8 cellular contexts compared by ENCODE assay signal in genomic region chr19:42253245-42254082, GRCh38. TPM values are rescaled to one million over a fixed set of nuclear protein-coding genes. Genes with fewer than 3 reads are reported as not detected.
A peak's percentile ranks its signal among the peaks of the same experiment; 100 is the strongest.
DNase-seq lines count a peak whose midpoint lies in the region; ATAC-seq and TF ChIP-seq lines count a peak whose summit lies in the region.

No MANE protein-coding gene starts in this region.

- H3K27me3 ChIP-seq in CD4-positive, alpha-beta memory T cell (ENCODE audit: insufficient read depth, low read length) = no peaks in the 10 kb centered on the region
- H3K27me3 ChIP-seq in GM23338 (ENCODE audit: insufficient read depth) (peaks cover 17% of the 10 kb centered on the region), endodermal cell (ENCODE audit: control insufficient read depth, insufficient read depth, low read length, poor library complexity, severe bottlenecking) (no peaks in the 10 kb centered on the region), mononuclear cell (ENCODE audit: insufficient read depth, low read length) (no peaks in the 10 kb centered on the region)

- H3K4me3 Mint-ChIP-seq in CD4-positive, alpha-beta memory T cell = peak overlapping the region; percentile 90 to 97 (median 92)
- H3K4me3 Mint-ChIP-seq in GM23338 (peak overlapping the region; percentile 88), endodermal cell (peak overlapping the region; percentile 90)

- 0 to 1% methylated on average over 6 to 35 of the region's 71 CpGs for WGBS in endodermal cell (ENCODE audit: insufficient coverage in 1 of 2, insufficient read length in 1 of 2), 2 experiments

- H2AFZ ChIP-seq in GM23338 = no peak overlapping the region

- no peaks in the 10 kb centered on the region for H3K9me3 ChIP-seq in CD4-positive, alpha-beta memory T cell (ENCODE audit: control insufficient read depth in 1 of 2, low read length in 2 of 2)
- H3K9me3 ChIP-seq in endodermal cell (ENCODE audit: control insufficient read depth, low read length) = no peaks in the 10 kb centered on the region
- no peaks in the 10 kb centered on the region for H3K9me3 ChIP-seq in mononuclear cell (ENCODE audit: low read depth, low read length)

- intact Hi-C loops in CD4-positive, alpha-beta memory T cell (cut with micrococcal nuclease) = loop anchor here (1.0 to 2.0 kb wide), 2 partner anchors 30 to 49 kb away; partner anchors contain the start of genes PAFAH1B3 and PRR19

- no peaks in the 10 kb centered on the region for H3K9me3 Mint-ChIP-seq in CD4-positive, alpha-beta memory T cell
- H3K9me3 Mint-ChIP-seq in GM23338 = no peaks in the 10 kb centered on the region; the same call in 1 of the 3 replicates
- H3K9me3 Mint-ChIP-seq in endodermal cell = no peaks in the 10 kb centered on the region

- peak overlapping the region; percentile 96 for H3K4me2 ChIP-seq in GM23338

- H3K36me3 Mint-ChIP-seq in CD4-positive, alpha-beta memory T cell = peaks cover 0 to 17% of the 10 kb centered on the region in 2 donors
- H3K36me3 Mint-ChIP-seq in GM23338 (ENCODE audit: low read depth) (peaks cover 10% of the 10 kb centered on the region; the same call in 2 of the 3 replicates), endodermal cell (ENCODE audit: low read depth) (peaks cover 15% of the 10 kb centered on the region)

- H3F3A ChIP-seq in GM23338 (replicated peaks; ENCODE audit: low read depth) = peaks cover 17% of the 10 kb centered on the region

- H3K27me3 Mint-ChIP-seq in CD4-positive, alpha-beta memory T cell = peaks cover 3 to 4% of the 10 kb centered on the region in 2 donors
- H3K27me3 Mint-ChIP-seq in GM23338 (ENCODE audit: insufficient read depth, low read depth, poor library complexity) = peaks cover 38% of the 10 kb centered on the region
- no peaks in the 10 kb centered on the region for H3K27me3 Mint-ChIP-seq in endodermal cell (ENCODE audit: insufficient read depth)

- H3K4me1 ChIP-seq in CD4-positive, alpha-beta memory T cell (ENCODE audit: insufficient read depth, low read length) = peaks cover 35% of the 10 kb centered on the region
- H3K4me1 ChIP-seq in GM23338 (ENCODE audit: insufficient read depth) (peaks cover 27% of the 10 kb centered on the region), endodermal cell (ENCODE audit: control insufficient read depth, insufficient read depth, low read length) (no peaks in the 10 kb centered on the region), mononuclear cell (ENCODE audit: insufficient read depth, low read length) (peaks cover 39% of the 10 kb centered on the region)

- POLR2A ChIA-PET in CD4-positive, alpha-beta memory T cell (lab: Charles Lee; ENCODE audit: partially characterized antibody) = interaction anchor here (1.4 kb wide), 2 partner anchors 9 to 26 kb away, joined by 5 to 8 read pairs; no protein-coding TSS in a partner anchor

- peaks cover 38% of the 10 kb centered on the region for H3K79me2 ChIP-seq in GM23338 (replicated peaks; ENCODE audit: insufficient read depth)

- no peak for TF ChIP-seq CTCF in GM23338 (conservative IDR thresholded peaks at IDR 0.05; ENCODE audit: low read depth in 2 of 2)
- no peak for TF ChIP-seq CTCF in endodermal cell (conservative IDR thresholded peaks at IDR 0.05)

- peak overlapping the region in 1 of 2 donors; percentile 90 for H3K4me3 ChIP-seq in CD4-positive, alpha-beta memory T cell (ENCODE audit: low read length in 2 of 2)
- H3K4me3 ChIP-seq in GM23338 = peak overlapping the region; percentile 96
- H3K4me3 ChIP-seq in endodermal cell (ENCODE audit: low read length) = peak overlapping the region; percentile 90
- peak overlapping the region; percentile 97 for H3K4me3 ChIP-seq in mononuclear cell (ENCODE audit: low read length)

- H3K36me3 ChIP-seq in CD4-positive, alpha-beta memory T cell (ENCODE audit: insufficient read depth, low read length) = no peaks in the 10 kb centered on the region
- no peaks in the 10 kb centered on the region for H3K36me3 ChIP-seq in GM23338 (ENCODE audit: insufficient read depth)
- peaks cover 14% of the 10 kb centered on the region for H3K36me3 ChIP-seq in endodermal cell (ENCODE audit: control insufficient read depth, insufficient read depth, low read length)

- DNase-seq in CD4-positive, alpha-beta memory T cell = peak; percentile 62 to 76 (median 70)
- DNase-seq in GM23338 (ENCODE audit: low spot score) (peak; percentile 79), NCI-H69 (lab: John Stamatoyannopoulos, UW) (peak; percentile 87), endodermal cell (peak; percentile 91), NCI-H524 treated with DMSO at 0.1 percent for 48 hours (lab: John Stamatoyannopoulos, UW) (no peak)
- peak; percentile 76 for DNase-seq in activated CD8-positive, alpha-beta memory T cell treated with anti-CD3 and anti-CD28 coated beads for 24 hours
- peak; percentile 54 to 85 (median 76) for DNase-seq in stimulated activated naive CD4-positive, alpha-beta T cell (lab: John Stamatoyannopoulos, UW)

- H3K27ac ChIP-seq in CD4-positive, alpha-beta memory T cell (ENCODE audit: low read depth, low read length) = peak overlapping the region; percentile 93
- H3K27ac ChIP-seq in GM23338 (ENCODE audit: low read depth) = peak overlapping the region; percentile 98
- H3K27ac ChIP-seq in endodermal cell (ENCODE audit: low read depth, low read length) = peak overlapping the region; percentile 88

- peak overlapping the region; percentile 89 for H3K9ac ChIP-seq in endodermal cell (ENCODE audit: extremely low read depth, low read length, poor library complexity, severe bottlenecking)

- H4K20me1 ChIP-seq in GM23338 (replicated peaks; ENCODE audit: insufficient read depth) = no peaks in the 10 kb centered on the region; the same call in 1 of the 2 replicates

- CTCF ChIA-PET in CD4-positive, alpha-beta memory T cell (lab: Charles Lee; ENCODE audit: partially characterized antibody) = no interaction called here

- H3K4me1 Mint-ChIP-seq in CD4-positive, alpha-beta memory T cell = peaks cover 12 to 44% (median 29%) of the 10 kb centered on the region in 4 donors
- peaks cover 35% of the 10 kb centered on the region for H3K4me1 Mint-ChIP-seq in GM23338
- peaks cover 22% of the 10 kb centered on the region for H3K4me1 Mint-ChIP-seq in endodermal cell

- H3K27ac Mint-ChIP-seq in CD4-positive, alpha-beta memory T cell = peak overlapping the region; percentile 95 to 98 (median 97)
- peak overlapping the region; percentile 94 for H3K27ac Mint-ChIP-seq in GM23338
- peak overlapping the region; percentile 94 for H3K27ac Mint-ChIP-seq in endodermal cell

- peak; percentile 13 for ATAC-seq in GM23338

- no peaks in the 10 kb centered on the region for H3K9me2 ChIP-seq in GM23338 (ENCODE audit: insufficient read depth)

TF ChIP-seq in GM23338, 12 proteins besides CTCF, POLR2A, EP300 and RAD21:
- TF ChIP-seq ZNF114 (CRISPR knock-in tag; IDR thresholded peaks at IDR 0.05) = no peak
- 0 out of 2 replicates have a peak, but pooled peaks have one; percentile 30 for TF ChIP-seq ETS1 (IDR thresholded peaks at IDR 0.05)
- no peak for TF ChIP-seq ZNF331 (CRISPR knock-in tag; IDR thresholded peaks at IDR 0.05; ENCODE audit: low read depth)
- TF ChIP-seq JUNB (IDR thresholded peaks at IDR 0.05; ENCODE audit: unreplicated experiment) = no peak

RNA-seq across cellular contexts. Expression of gene ERF, which starts 1.5 kb away (rescaled TPM):
- 10 to 100 TPM; 38.5 to 39.9 TPM for total RNA-seq in CD4-positive, alpha-beta memory T cell
- 1 to 10 TPM; 2.7 to 3.7 TPM for polyA plus RNA-seq in CD4-positive, alpha-beta memory T cell
- total RNA-seq in GM23338 (2014; rRNA removed; shearing (Covaris generic)) = 49.0 and 49.4 TPM in 2 replicates
- 29.4 and 30.4 TPM in 2 replicates for polyA plus RNA-seq in GM23338 (2016; fragmentation: Nextera tagmentation; extraction: Ambion mirVana)
- 100 to 1,000 TPM; 106 to 138 TPM for total RNA-seq in endodermal cell
- 70.5 TPM for polyA plus RNA-seq in endodermal cell (2013, experiment 1 of 2)
- 59.5 TPM for polyA plus RNA-seq in endodermal cell (2013, experiment 2 of 2)
- total RNA-seq in mononuclear cell = 35.2 TPM

RNA-seq across cellular contexts. Expression of gene GSK3A, which starts 11.1 kb away (rescaled TPM):
- total RNA-seq in CD4-positive, alpha-beta memory T cell = 10 to 100 TPM; 36.4 to 38.9 TPM
- 10 to 100 TPM; 10.0 to 23.6 TPM for polyA plus RNA-seq in CD4-positive, alpha-beta memory T cell
- total RNA-seq in GM23338 (2014; rRNA removed; shearing (Covaris generic)) = 40.7 and 47.0 TPM in 2 replicates
- 17.7 and 19.2 TPM in 2 replicates for polyA plus RNA-seq in GM23338 (2016; fragmentation: Nextera tagmentation; extraction: Ambion mirVana)
- 10 to 100 TPM; 52.6 to 55.1 TPM for total RNA-seq in endodermal cell
- polyA plus RNA-seq in endodermal cell (2013, experiment 1 of 2) = 59.5 TPM
- 52.7 TPM for polyA plus RNA-seq in endodermal cell (2013, experiment 2 of 2)
- total RNA-seq in mononuclear cell = 13.1 TPM

RNA-seq across cellular contexts. Expression of gene CIC, which starts 15.6 kb away (rescaled TPM):
- total RNA-seq in CD4-positive, alpha-beta memory T cell = 10 to 100 TPM; 81.6 to 82.6 TPM
- polyA plus RNA-seq in CD4-positive, alpha-beta memory T cell = 1 to 10 TPM in 1 of 2 donors, not detected in 1; 3.5 TPM
- 31.8 and 42.0 TPM in 2 replicates for total RNA-seq in GM23338 (2014; rRNA removed; shearing (Covaris generic))
- 13.2 and 13.9 TPM in 2 replicates for polyA plus RNA-seq in GM23338 (2016; fragmentation: Nextera tagmentation; extraction: Ambion mirVana)
- total RNA-seq in endodermal cell (10 to 100 TPM; 48.6 to 57.6 TPM), mononuclear cell (36.0 TPM)
- 55.5 TPM for polyA plus RNA-seq in endodermal cell (2013, experiment 1 of 2)
- polyA plus RNA-seq in endodermal cell (2013, experiment 2 of 2) = 51.2 TPM

RNA-seq across cellular contexts. Expression of gene ZNF526, which starts 33.4 kb away (rescaled TPM):
- 10 to 100 TPM; 26.7 to 28.8 TPM for total RNA-seq in CD4-positive, alpha-beta memory T cell
- 10 to 100 TPM in 1 of 2 donors, 1 to 10 TPM in 1; 2.3 to 10.2 TPM for polyA plus RNA-seq in CD4-positive, alpha-beta memory T cell
- 12.7 and 13.3 TPM in 2 replicates for total RNA-seq in GM23338 (2014; rRNA removed; shearing (Covaris generic))
- polyA plus RNA-seq in GM23338 (2016; fragmentation: Nextera tagmentation; extraction: Ambion mirVana) = 4.7 and 5.8 TPM in 2 replicates
- 10 to 100 TPM; 15.7 to 16.0 TPM for total RNA-seq in endodermal cell
- polyA plus RNA-seq in endodermal cell (2013, experiment 1 of 2) = 9.6 TPM
- 9.5 TPM for polyA plus RNA-seq in endodermal cell (2013, experiment 2 of 2)
- total RNA-seq in mononuclear cell = 5.2 TPM

RNA-seq across cellular contexts. Expression of gene DEDD2, which starts 36.0 kb away (rescaled TPM):
- 10 to 100 TPM; 68.4 to 71.5 TPM for total RNA-seq in CD4-positive, alpha-beta memory T cell
- polyA plus RNA-seq in CD4-positive, alpha-beta memory T cell = 100 to 1,000 TPM; 141 to 162 TPM
- 59.4 and 63.0 TPM in 2 replicates for total RNA-seq in GM23338 (2014; rRNA removed; shearing (Covaris generic))
- polyA plus RNA-seq in GM23338 (2016; fragmentation: Nextera tagmentation; extraction: Ambion mirVana) = 23.4 and 25.6 TPM in 2 replicates
- total RNA-seq in endodermal cell = 10 to 100 TPM; 25.8 to 28.0 TPM
- polyA plus RNA-seq in endodermal cell (2013, experiment 1 of 2) = 20.5 TPM
- polyA plus RNA-seq in endodermal cell (2013, experiment 2 of 2) = 15.9 TPM
- 128 TPM for total RNA-seq in mononuclear cell
